ENCODE assay signal across 25 cellular contexts in genomic region chr14:104216457-104216856, GRCh38.
"Had no signal": no experiment of that assay in that cellular context is flagged by ENCODE, and none has a peak within 500 bp of the region (broad histone marks: within the 10 kb centered on the region; RNA-seq: fewer than 3 reads in every experiment).

No MANE protein-coding gene starts in this region.

- H3K36me3 ChIP-seq: SJSA1 had no signal

- DNase-seq: activated CD4-positive, alpha-beta T cell treated with anti-CD3 and anti-CD28 coated beads for 48 hours; activated CD4-positive, alpha-beta T cell treated with anti-CD3 and anti-CD28 coated beads, Interleukin-2, amount 50 U/mL, for 4 hours; activated CD4-positive, CD25-positive, alpha-beta regulatory T cell treated with anti-CD3 and anti-CD28 coated beads, Interleukin-2, amount 50 U/mL, for 72 hours; activated CD8-positive, alpha-beta memory T cell treated with anti-CD3 and anti-CD28 coated beads, Interleukin-2, amount 10 ng/mL, durations not matched to agents 7 days and 5 days; activated effector memory CD4-positive, alpha-beta T cell treated with anti-CD3 and anti-CD28 coated beads, Interleukin-2, amount 50 U/mL, for 16 hours; activated naive CD4-positive, alpha-beta T cell treated with Interleukin-2 at 50 U/mL for 16 hours; activated T-cell treated with anti-CD3 and anti-CD28 coated beads, Interleukin-2, amount 50 U/mL, for 24 hours; Karpas-422; NCI-H1105 treated with DMSO at 0.1 percent for 48 hours; NCI-H1436 treated with DMSO at 0.1 percent for 48 hours; NCI-H187; NCI-H2081; NCI-H510A treated with DMSO at 0.1 percent for 48 hours; NCI-H69; NK-92 treated with Interleukin-12 subunit alpha and Interleukin-12 subunit beta, amount 100 ng/mL, for 24 hours; OCI-M1; RPMI8226; SHP77; SW 1271 had no signal

- FAIRE-seq: K562 had no signal

- H3K9me3 ChIP-seq: SJSA1 had no signal

- H3K4me3 ChIP-seq: K562, SJSA1 had no signal

- H3K4me1 ChIP-seq: SJSA1 had no signal

- ATAC-seq: activated CD8-positive, alpha-beta memory T cell treated with anti-CD3 and anti-CD28 coated beads, Interleukin-2, amount 10 ng/mL, durations not matched to agents 7 days and 5 days; activated naive CD4-positive, alpha-beta T cell treated with anti-CD3 and anti-CD28 coated beads, Interleukin-2, amount 50 U/mL, for 72 hours; K562; Panc1; SK-N-SH treated with all-trans-retinoic acid at 6 μM for 48 hours; WTC11 had no signal

- H3K27ac ChIP-seq: SJSA1 had no signal
